ENCODE assay signal across 1 cellular context in the genomic region with DNA sequence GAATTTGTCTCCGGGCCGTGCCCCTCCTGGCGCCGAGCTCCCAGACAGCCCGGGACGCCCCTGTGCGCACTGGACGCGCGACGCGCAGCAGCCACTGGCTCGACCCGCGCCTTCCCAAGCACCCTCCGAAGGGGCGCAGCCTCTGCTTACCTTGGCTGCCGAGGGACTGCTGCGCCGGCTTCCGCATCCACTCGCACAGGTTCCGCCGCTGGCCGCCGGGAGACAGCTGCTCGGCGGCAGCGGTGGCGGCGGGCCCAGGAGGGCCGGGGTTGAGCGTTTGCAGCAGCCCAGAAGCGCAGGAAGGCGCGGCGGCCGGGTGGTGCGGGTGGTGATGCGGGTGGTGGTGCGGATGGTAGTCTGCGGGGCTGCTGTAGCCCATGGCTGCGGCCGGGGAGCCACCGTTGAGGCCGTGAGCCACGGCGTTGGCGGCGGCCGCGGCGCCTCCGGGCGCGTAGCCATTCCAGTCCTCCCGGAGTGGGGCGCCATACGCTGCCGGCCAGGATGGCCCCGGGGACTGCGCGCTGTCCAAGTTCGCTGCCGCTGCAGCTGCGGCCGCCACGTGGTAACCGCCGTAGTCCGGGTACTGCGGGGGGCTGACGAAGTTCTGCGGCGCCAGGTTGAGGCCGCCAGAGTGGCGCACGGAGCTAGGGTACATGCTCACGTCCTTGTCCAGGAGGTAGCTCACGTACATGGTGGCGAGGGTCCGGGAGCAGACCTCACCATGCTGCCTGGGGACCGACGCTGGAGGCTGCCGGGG.
A peak's percentile ranks its signal among the peaks of the same experiment; 100 is the strongest.
TF ChIP-seq lines count a peak whose summit lies in the region.

No MANE protein-coding gene starts in this region.

TF ChIP-seq in HEK293, 187 proteins besides CTCF, POLR2A, EP300 and RAD21 (continued from another document and continues in another):
- TF ChIP-seq PRDM6 (tag by site-specific recombination; IDR thresholded peaks at IDR 0.05) (no peak), ZNF132 (tag by site-specific recombination; IDR thresholded peaks at IDR 0.05; ENCODE audit: borderline replicate concordance) (no peak), TRIM28 (IDR thresholded peaks at IDR 0.05; ENCODE audit: borderline replicate concordance, low read length) (no peak), ZNF548 (tag by site-specific recombination; IDR thresholded peaks at IDR 0.05) (no peak), ZNF768 (tag by site-specific recombination; IDR thresholded peaks at IDR 0.05) (no peak), ZFP3 (tag by site-specific recombination; IDR thresholded peaks at IDR 0.05; ENCODE audit: low read depth) (no peak), ZFHX2 (tag by site-specific recombination; conservative IDR thresholded peaks at IDR 0.05) (no peak), HIC1 (tag by site-specific recombination; IDR thresholded peaks at IDR 0.05) (no peak; the same call in 1 of the 2 replicates), ZNF518A (tag by site-specific recombination; conservative IDR thresholded peaks at IDR 0.05; ENCODE audit: low read depth) (no peak), ZNF664 (tag by site-specific recombination; IDR thresholded peaks at IDR 0.05) (no peak), ZNF785 (tag by site-specific recombination; IDR thresholded peaks at IDR 0.05) (no peak), ZNF426 (tag by site-specific recombination; IDR thresholded peaks at IDR 0.05) (no peak), ZNF701 (tag by site-specific recombination; IDR thresholded peaks at IDR 0.05) (no peak), ZNF521 (tag by site-specific recombination; IDR thresholded peaks at IDR 0.05) (no peak), FEZF1 (tag by site-specific recombination; IDR thresholded peaks at IDR 0.05) (no peak), ZNF114 (tag by site-specific recombination; IDR thresholded peaks at IDR 0.05) (no peak), ZNF776 (tag by site-specific recombination; IDR thresholded peaks at IDR 0.05; ENCODE audit: borderline replicate concordance) (no peak), TCF7L2 (IDR thresholded peaks at IDR 0.05; ENCODE audit: borderline replicate concordance, low read depth, low read length) (no peak), GFI1B (tag by site-specific recombination; IDR thresholded peaks at IDR 0.05) (no peak), PRDM2 (tag by site-specific recombination; IDR thresholded peaks at IDR 0.05; ENCODE audit: borderline replicate concordance) (no peak; the same call in 1 of the 2 replicates), ZNF549 (tag by site-specific recombination; IDR thresholded peaks at IDR 0.05) (no peak), ZBTB17 (tag by site-specific recombination; IDR thresholded peaks at IDR 0.05) (no peak), ZSCAN16 (tag by site-specific recombination; IDR thresholded peaks at IDR 0.05) (no peak), KLF9 (tag by site-specific recombination; IDR thresholded peaks at IDR 0.05; ENCODE audit: low read depth) (no peak), ZNF175 (tag by site-specific recombination; IDR thresholded peaks at IDR 0.05) (no peak), ZNF2 (tag by site-specific recombination; IDR thresholded peaks at IDR 0.05) (no peak; the same call in 1 of the 2 replicates)
- TF ChIP-seq, protein P1, sequence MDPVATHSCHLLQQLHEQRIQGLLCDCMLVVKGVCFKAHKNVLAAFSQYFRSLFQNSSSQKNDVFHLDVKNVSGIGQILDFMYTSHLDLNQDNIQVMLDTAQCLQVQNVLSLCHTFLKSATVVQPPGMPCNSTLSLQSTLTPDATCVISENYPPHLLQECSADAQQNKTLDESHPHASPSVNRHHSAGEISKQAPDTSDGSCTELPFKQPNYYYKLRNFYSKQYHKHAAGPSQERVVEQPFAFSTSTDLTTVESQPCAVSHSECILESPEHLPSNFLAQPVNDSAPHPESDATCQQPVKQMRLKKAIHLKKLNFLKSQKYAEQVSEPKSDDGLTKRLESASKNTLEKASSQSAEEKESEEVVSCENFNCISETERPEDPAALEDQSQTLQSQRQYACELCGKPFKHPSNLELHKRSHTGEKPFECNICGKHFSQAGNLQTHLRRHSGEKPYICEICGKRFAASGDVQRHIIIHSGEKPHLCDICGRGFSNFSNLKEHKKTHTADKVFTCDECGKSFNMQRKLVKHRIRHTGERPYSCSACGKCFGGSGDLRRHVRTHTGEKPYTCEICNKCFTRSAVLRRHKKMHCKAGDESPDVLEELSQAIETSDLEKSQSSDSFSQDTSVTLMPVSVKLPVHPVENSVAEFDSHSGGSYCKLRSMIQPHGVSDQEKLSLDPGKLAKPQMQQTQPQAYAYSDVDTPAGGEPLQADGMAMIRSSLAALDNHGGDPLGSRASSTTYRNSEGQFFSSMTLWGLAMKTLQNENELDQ (tag by site-specific recombination; IDR thresholded peaks at IDR 0.05; ENCODE audit: low read depth): no peak
- TF ChIP-seq, protein P2, sequence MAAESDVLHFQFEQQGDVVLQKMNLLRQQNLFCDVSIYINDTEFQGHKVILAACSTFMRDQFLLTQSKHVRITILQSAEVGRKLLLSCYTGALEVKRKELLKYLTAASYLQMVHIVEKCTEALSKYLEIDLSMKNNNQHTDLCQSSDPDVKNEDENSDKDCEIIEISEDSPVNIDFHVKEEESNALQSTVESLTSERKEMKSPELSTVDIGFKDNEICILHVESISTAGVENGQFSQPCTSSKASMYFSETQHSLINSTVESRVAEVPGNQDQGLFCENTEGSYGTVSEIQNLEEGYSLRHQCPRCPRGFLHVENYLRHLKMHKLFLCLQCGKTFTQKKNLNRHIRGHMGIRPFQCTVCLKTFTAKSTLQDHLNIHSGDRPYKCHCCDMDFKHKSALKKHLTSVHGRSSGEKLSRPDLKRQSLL (tag by site-specific recombination; IDR thresholded peaks at IDR 0.05): no peak
- TF ChIP-seq, protein P3, sequence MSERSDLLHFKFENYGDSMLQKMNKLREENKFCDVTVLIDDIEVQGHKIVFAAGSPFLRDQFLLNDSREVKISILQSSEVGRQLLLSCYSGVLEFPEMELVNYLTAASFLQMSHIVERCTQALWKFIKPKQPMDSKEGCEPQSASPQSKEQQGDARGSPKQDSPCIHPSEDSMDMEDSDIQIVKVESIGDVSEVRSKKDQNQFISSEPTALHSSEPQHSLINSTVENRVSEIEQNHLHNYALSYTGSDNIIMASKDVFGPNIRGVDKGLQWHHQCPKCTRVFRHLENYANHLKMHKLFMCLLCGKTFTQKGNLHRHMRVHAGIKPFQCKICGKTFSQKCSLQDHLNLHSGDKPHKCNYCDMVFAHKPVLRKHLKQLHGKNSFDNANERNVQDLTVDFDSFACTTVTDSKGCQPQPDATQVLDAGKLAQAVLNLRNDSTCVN (tag by site-specific recombination; optimal IDR thresholded peaks at IDR 0.05): peak; percentile 78
- TF ChIP-seq, protein P4, sequence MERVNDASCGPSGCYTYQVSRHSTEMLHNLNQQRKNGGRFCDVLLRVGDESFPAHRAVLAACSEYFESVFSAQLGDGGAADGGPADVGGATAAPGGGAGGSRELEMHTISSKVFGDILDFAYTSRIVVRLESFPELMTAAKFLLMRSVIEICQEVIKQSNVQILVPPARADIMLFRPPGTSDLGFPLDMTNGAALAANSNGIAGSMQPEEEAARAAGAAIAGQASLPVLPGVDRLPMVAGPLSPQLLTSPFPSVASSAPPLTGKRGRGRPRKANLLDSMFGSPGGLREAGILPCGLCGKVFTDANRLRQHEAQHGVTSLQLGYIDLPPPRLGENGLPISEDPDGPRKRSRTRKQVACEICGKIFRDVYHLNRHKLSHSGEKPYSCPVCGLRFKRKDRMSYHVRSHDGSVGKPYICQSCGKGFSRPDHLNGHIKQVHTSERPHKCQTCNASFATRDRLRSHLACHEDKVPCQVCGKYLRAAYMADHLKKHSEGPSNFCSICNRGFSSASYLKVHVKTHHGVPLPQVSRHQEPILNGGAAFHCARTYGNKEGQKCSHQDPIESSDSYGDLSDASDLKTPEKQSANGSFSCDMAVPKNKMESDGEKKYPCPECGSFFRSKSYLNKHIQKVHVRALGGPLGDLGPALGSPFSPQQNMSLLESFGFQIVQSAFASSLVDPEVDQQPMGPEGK (tag by site-specific recombination; IDR thresholded peaks at IDR 0.05): peak; percentile 75; the same call in 1 of the 2 replicates
